12 cellular contexts compared by ENCODE assay signal in genomic region chr9:126453156-126453963, GRCh38.
A peak's percentile ranks its signal among the peaks of the same experiment; 100 is the strongest.
DNase-seq lines count a peak whose midpoint lies in the region; ATAC-seq, FAIRE-seq and TF ChIP-seq lines count a peak whose summit lies in the region.
"Had no signal": no experiment of that assay in that cellular context is flagged by ENCODE, and none has a peak within 500 bp of the region (broad histone marks: within the 10 kb centered on the region; RNA-seq: fewer than 3 reads in every experiment).

No MANE protein-coding gene starts in this region.

- DNase-seq in activated CD8-positive, alpha-beta T cell treated with anti-CD3 and anti-CD28 coated beads for 36 hours = peak; percentile 20
- no peak for DNase-seq in effector memory CD8-positive, alpha-beta T cell
- DNase-seq in nephron progenitor cell (no peak), urothelium cell line (ENCODE audit: low spot score) (no peak), dedifferentiated amniotic fluid mesenchymal stem cell (ENCODE audit: extremely low spot score) (no peak)
- DNase-seq: CD8-positive, alpha-beta T cell; NCI-H1048; NCI-H2081 treated with DMSO at 0.1 percent for 48 hours; NCI-H526 treated with DMSO at 0.1 percent for 48 hours; SIG-M5 had no signal

- intact Hi-C loops in activated CD8-positive, alpha-beta T cell treated with anti-CD3 and anti-CD28 coated beads for 36 hours (cut with micrococcal nuclease) = no loop called here

- no peak for TF ChIP-seq CTCF in activated CD8-positive, alpha-beta T cell treated with anti-CD3 and anti-CD28 coated beads for 36 hours (IDR thresholded peaks at IDR 0.05)
- no peak for TF ChIP-seq CTCF in nephron progenitor cell (IDR thresholded peaks at IDR 0.05)

- H3K4me3 Mint-ChIP-seq in activated CD8-positive, alpha-beta T cell treated with anti-CD3 and anti-CD28 coated beads for 36 hours = no peak overlapping the region
- H3K4me3 Mint-ChIP-seq in effector memory CD8-positive, alpha-beta T cell = no peak overlapping the region
- no peak overlapping the region for H3K4me3 Mint-ChIP-seq in nephron progenitor cell
- H3K4me3 Mint-ChIP-seq: CD8-positive, alpha-beta T cell had no signal

- no peak overlapping the region for H3K27ac Mint-ChIP-seq in activated CD8-positive, alpha-beta T cell treated with anti-CD3 and anti-CD28 coated beads for 36 hours
- peak overlapping the region; percentile 80 to 85 for H3K27ac Mint-ChIP-seq in effector memory CD8-positive, alpha-beta T cell
- H3K27ac Mint-ChIP-seq in nephron progenitor cell = peak overlapping the region; percentile 49

- H3K4me1 Mint-ChIP-seq in activated CD8-positive, alpha-beta T cell treated with anti-CD3 and anti-CD28 coated beads for 36 hours (ENCODE audit: low read depth) = peaks cover 7% of the 10 kb centered on the region
- peaks cover 23 to 27% of the 10 kb centered on the region in 2 donors for H3K4me1 Mint-ChIP-seq in effector memory CD8-positive, alpha-beta T cell (ENCODE audit: low read depth in 2 of 2)
- peaks cover 16% of the 10 kb centered on the region for H3K4me1 Mint-ChIP-seq in nephron progenitor cell

- FAIRE-seq in urothelium cell line (lab: Jason Lieb, UNC) = peak; percentile 71

- no peaks in the 10 kb centered on the region for H3K36me3 Mint-ChIP-seq in activated CD8-positive, alpha-beta T cell treated with anti-CD3 and anti-CD28 coated beads for 36 hours (ENCODE audit: low read depth)
- H3K36me3 Mint-ChIP-seq in effector memory CD8-positive, alpha-beta T cell (ENCODE audit: insufficient read depth) = peaks cover 19% of the 10 kb centered on the region
- H3K36me3 Mint-ChIP-seq in nephron progenitor cell (ENCODE audit: low read depth) = peaks cover 19% of the 10 kb centered on the region

- POLR2A ChIA-PET in activated CD8-positive, alpha-beta T cell treated with anti-CD3 and anti-CD28 coated beads for 36 hours (lab: Charles Lee) = interaction anchor here (0.9 kb wide), 1 partner anchor 16 kb away, joined by 4 read pairs; no protein-coding TSS in a partner anchor

- no peaks in the 10 kb centered on the region for H3K9me3 Mint-ChIP-seq in activated CD8-positive, alpha-beta T cell treated with anti-CD3 and anti-CD28 coated beads for 36 hours
- H3K9me3 Mint-ChIP-seq in effector memory CD8-positive, alpha-beta T cell = no peaks in the 10 kb centered on the region
- H3K9me3 Mint-ChIP-seq in nephron progenitor cell = no peaks in the 10 kb centered on the region
- H3K9me3 Mint-ChIP-seq: CD8-positive, alpha-beta T cell had no signal

- CTCF ChIA-PET in activated CD8-positive, alpha-beta T cell treated with anti-CD3 and anti-CD28 coated beads for 36 hours (lab: Charles Lee) = interaction anchor here (1.8 kb wide), 1 partner anchor 45 kb away, joined by 6 read pairs; no protein-coding TSS in a partner anchor

- H3K27me3 Mint-ChIP-seq in activated CD8-positive, alpha-beta T cell treated with anti-CD3 and anti-CD28 coated beads for 36 hours = no peaks in the 10 kb centered on the region
- no peaks in the 10 kb centered on the region for H3K27me3 Mint-ChIP-seq in effector memory CD8-positive, alpha-beta T cell
- H3K27me3 Mint-ChIP-seq in nephron progenitor cell (ENCODE audit: low read depth, poor library complexity) = no peaks in the 10 kb centered on the region

- peak; percentile 47 for ATAC-seq in activated CD8-positive, alpha-beta T cell treated with anti-CD3 and anti-CD28 coated beads for 36 hours
- peak; percentile 73 for ATAC-seq in effector memory CD8-positive, alpha-beta T cell (replicated peaks)
- no peak for ATAC-seq in HG03139 (IDR thresholded peaks at IDR 0.05; ENCODE audit: unreplicated experiment)
- ATAC-seq in GM18502 (IDR thresholded peaks at IDR 0.05; ENCODE audit: poor library complexity, unreplicated experiment) = no peak
- ATAC-seq: CD8-positive, alpha-beta T cell had no signal

Comparison
In these comparisons a context has a peak if more than half of its experiments do, and no peak if none do; other contexts are left out.
1. ATAC-seq: peak in activated CD8-positive, alpha-beta T cell treated with anti-CD3 and anti-CD28 coated beads for 36 hours (single experiment) and effector memory CD8-positive, alpha-beta T cell (single experiment); none in HG03139 (single experiment) and GM18502 (single experiment).